ENCODE assay signal across 16 cellular contexts in genomic region chr5:151097081-151097480, GRCh38. TPM values are rescaled to one million over a fixed set of nuclear protein-coding genes. Genes with fewer than 3 reads are reported as not detected.
DNase-seq lines count a peak whose midpoint lies in the region; ATAC-seq and TF ChIP-seq lines count a peak whose summit lies in the region.
"Had no signal": no experiment of that assay in that cellular context is flagged by ENCODE, and none has a peak within 500 bp of the region (broad histone marks: within the 10 kb centered on the region; RNA-seq: fewer than 3 reads in every experiment).

No MANE protein-coding gene starts in this region.

- no peak for ATAC-seq in central memory CD8-positive, alpha-beta T cell (replicated peaks; ENCODE audit: extremely low read depth, poor library complexity, severe bottlenecking)
- ATAC-seq in psoas muscle (no peak), GM21360 (IDR thresholded peaks at IDR 0.05; ENCODE audit: unreplicated experiment) (no peak), HG02884 (IDR thresholded peaks at IDR 0.05; ENCODE audit: unreplicated experiment) (no peak), HG03097 (IDR thresholded peaks at IDR 0.05; ENCODE audit: low FRiP score, unreplicated experiment) (no peak), Right ventricle myocardium inferior (no peak)
- ATAC-seq: foreskin keratinocyte; stimulated activated naive CD8-positive, alpha-beta T cell treated with anti-CD3 and anti-CD28 coated beads, Interleukin-15, Interleukin-2, amounts not matched to agents 100 U/mL and 50 U/mL, for 24 hours had no signal

- H3K9me3 ChIP-seq in psoas muscle, result no peaks in the 10 kb centered on the region
- H3K9me3 ChIP-seq: SJSA1 had no signal

- peaks cover 19% of the 10 kb centered on the region for H3K36me3 Mint-ChIP-seq in central memory CD8-positive, alpha-beta T cell (ENCODE audit: insufficient read depth)

- H3K4me1 Mint-ChIP-seq in central memory CD8-positive, alpha-beta T cell, result peaks cover 81% of the 10 kb centered on the region

- no peak overlapping the region for H3K4me3 Mint-ChIP-seq in central memory CD8-positive, alpha-beta T cell

- peaks cover 0 to 14% of the 10 kb centered on the region in 2 donors for H3K36me3 ChIP-seq in psoas muscle (ENCODE audit: insufficient read depth in 1 of 2, low read depth in 1 of 2)

- no peak overlapping the region for H3K4me3 ChIP-seq in psoas muscle
- H3K4me3 ChIP-seq: dorsolateral prefrontal cortex, SJSA1 had no signal

- intact Hi-C loops in psoas muscle (cut with DNase I), result no loop called here
- intact Hi-C loops in Right ventricle myocardium inferior (cut with DNase I), result no loop called here

- peak overlapping the region; percentile 95 for H3K27ac Mint-ChIP-seq in central memory CD8-positive, alpha-beta T cell (ENCODE audit: low read depth)

- no peak for TF ChIP-seq CTCF in psoas muscle (IDR thresholded peaks at IDR 0.05)

- DNase-seq in GF-D8 (lab: John Stamatoyannopoulos, UW), result peak; percentile 53
- DNase-seq in NOMO-1 treated with DMSO at 0.1 percent for 48 hours (lab: John Stamatoyannopoulos, UW; ENCODE audit: unreplicated experiment), result peak; percentile 78
- DNase-seq in central memory CD8-positive, alpha-beta T cell (ENCODE audit: low spot score in 2 of 2), result no peak
- DNase-seq in psoas muscle, result no peak
- no peak for DNase-seq in Right ventricle myocardium inferior (ENCODE audit: missing footprints)
- DNase-seq: amniotic stem cell; dorsolateral prefrontal cortex; foreskin keratinocyte; NCI-H1930; NCI-H82; stimulated activated CD4-positive, alpha-beta T cell treated with anti-CD3 and anti-CD28 coated beads, Interleukin-4, amount 100 ng/mL, for 1 hour; stimulated activated naive CD8-positive, alpha-beta T cell treated with anti-CD3 and anti-CD28 coated beads, Interleukin-15, Interleukin-2, amounts not matched to agents 100 U/mL and 50 U/mL, for 24 hours had no signal

- H3K4me1 ChIP-seq in psoas muscle, result peaks cover 66% of the 10 kb centered on the region

- no peaks in the 10 kb centered on the region for H3K27me3 ChIP-seq in psoas muscle (ENCODE audit: insufficient read depth in 3 of 3, low read length in 2 of 3)
- H3K27me3 ChIP-seq: dorsolateral prefrontal cortex, foreskin keratinocyte, SJSA1 had no signal

- H3K27ac ChIP-seq in psoas muscle, result peak overlapping the region; percentile 8
- H3K27ac ChIP-seq: foreskin keratinocyte, SJSA1 had no signal

- no peaks in the 10 kb centered on the region for H3K27me3 Mint-ChIP-seq in central memory CD8-positive, alpha-beta T cell

- no peaks in the 10 kb centered on the region for H3K9me3 Mint-ChIP-seq in central memory CD8-positive, alpha-beta T cell

- WGBS in psoas muscle, 3 donors, result 79 to 87% (median 80%) methylated on average over 6 of the region's 6 CpGs

RNA-seq across cellular contexts. Expression of gene TNIP1, which starts 16.2 kb away (rescaled TPM):
- total RNA-seq in psoas muscle (100 to 1,000 TPM; 114 to 218 (median 149) TPM), Right ventricle myocardium inferior (114 TPM)
- polyA plus RNA-seq in psoas muscle, result 100 to 1,000 TPM in 2 of 3 donors, 10 to 100 TPM in 1; 55.5 to 167 (median 106) TPM

Comparison
In these comparisons a context has a peak if more than half of its experiments do, and no peak if none do; other contexts are left out.
1. DNase-seq: peak in GF-D8 (single experiment) and NOMO-1 treated with DMSO at 0.1 percent for 48 hours (single experiment); none in central memory CD8-positive, alpha-beta T cell (0 of 2), psoas muscle (0 of 2) and Right ventricle myocardium inferior (single experiment).